ENCODE assay signal across 28 cellular contexts in the genomic region with DNA sequence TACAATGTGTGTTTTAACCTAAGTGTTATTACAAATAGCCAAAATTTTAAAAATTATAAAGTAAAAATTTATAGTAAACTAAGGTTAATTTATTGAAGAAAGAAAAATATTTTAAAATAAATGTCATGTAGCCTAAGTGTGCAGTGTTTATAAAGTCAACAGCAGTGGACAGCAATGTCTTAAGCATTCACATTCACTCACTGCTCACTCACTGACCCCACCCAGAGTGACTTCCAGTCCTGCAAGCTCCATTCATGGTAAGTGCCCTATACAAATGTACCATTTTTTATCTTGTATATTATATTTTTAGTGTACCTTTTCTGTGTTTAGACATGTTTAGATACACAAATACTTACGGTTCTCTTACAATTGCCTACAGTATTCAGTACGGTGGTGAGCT.
"Had no signal": no experiment of that assay in that cellular context is flagged by ENCODE, and none has a peak within 500 bp of the region (broad histone marks: within the 10 kb centered on the region; RNA-seq: fewer than 3 reads in every experiment).

No MANE protein-coding gene starts in this region.

- H3K9me3 Mint-ChIP-seq: activated CD4-positive, alpha-beta memory T cell treated with anti-CD3 and anti-CD28 coated beads for 36 hours; activated naive CD4-positive, alpha-beta T cell treated with anti-CD3 and anti-CD28 coated beads, Interleukin-2, amount 10 ng/mL, durations not matched to agents 7 days and 5 days; central memory CD8-positive, alpha-beta T cell; effector memory CD8-positive, alpha-beta T cell had no signal

- H3K27me3 ChIP-seq: ascending aorta, breast epithelium had no signal

- H3K27ac Mint-ChIP-seq: activated CD4-positive, alpha-beta memory T cell treated with anti-CD3 and anti-CD28 coated beads for 36 hours; activated CD4-positive, alpha-beta T cell treated with anti-CD3 and anti-CD28 coated beads for 36 hours; activated CD4-positive, alpha-beta T cell treated with anti-CD3 and anti-CD28 coated beads, Interleukin-2, amount 10 ng/mL, durations not matched to agents 24 days and 14 days; activated CD8-positive, alpha-beta memory T cell treated with anti-CD3 and anti-CD28 coated beads, Interleukin-2, amount 10 ng/mL, durations not matched to agents 7 days and 5 days; activated CD8-positive, alpha-beta T cell treated with anti-CD3 and anti-CD28 coated beads, Interleukin-2, amount 10 ng/mL, durations not matched to agents 7 days and 5 days; activated naive CD4-positive, alpha-beta T cell treated with anti-CD3 and anti-CD28 coated beads, Interleukin-2, amount 10 ng/mL, durations not matched to agents 7 days and 5 days; activated naive CD4-positive, alpha-beta T cell treated with anti-CD3 and anti-CD28 coated beads, Interleukin-2, amount 50 U/mL, for 72 hours; activated naive CD8-positive, alpha-beta T cell treated with anti-CD3 and anti-CD28 coated beads, Interleukin-2, amount 10 ng/mL, durations not matched to agents 7 days and 5 days; brain; effector memory CD8-positive, alpha-beta T cell had no signal

- H3K4me3 ChIP-seq: ascending aorta, breast epithelium had no signal

- H3K4me1 ChIP-seq: ascending aorta, breast epithelium had no signal

- FAIRE-seq: colon had no signal

- H3K27ac ChIP-seq: ascending aorta, breast epithelium, epithelial cell of prostate had no signal

- H3K4me1 Mint-ChIP-seq: activated CD4-positive, alpha-beta T cell treated with anti-CD3 and anti-CD28 coated beads, Interleukin-2, amount 10 ng/mL, durations not matched to agents 24 days and 14 days; activated CD8-positive, alpha-beta memory T cell treated with anti-CD3 and anti-CD28 coated beads, Interleukin-2, amount 10 ng/mL, durations not matched to agents 7 days and 5 days; activated naive CD4-positive, alpha-beta T cell treated with anti-CD3 and anti-CD28 coated beads, Interleukin-2, amount 10 ng/mL, durations not matched to agents 7 days and 5 days; activated naive CD8-positive, alpha-beta T cell treated with anti-CD3 and anti-CD28 coated beads, Interleukin-2, amount 10 ng/mL, durations not matched to agents 7 days and 5 days; brain; central memory CD8-positive, alpha-beta T cell had no signal

- DNase-seq: activated CD4-positive, alpha-beta memory T cell treated with anti-CD3 and anti-CD28 coated beads for 36 hours; activated CD4-positive, alpha-beta T cell treated with anti-CD3 and anti-CD28 coated beads for 36 hours; activated CD4-positive, alpha-beta T cell treated with anti-CD3 and anti-CD28 coated beads, Interleukin-2, amount 10 ng/mL, durations not matched to agents 24 days and 14 days; activated CD4-positive, CD25-positive, alpha-beta regulatory T cell; activated CD4-positive, CD25-positive, alpha-beta regulatory T cell treated with anti-CD3 and anti-CD28 coated beads, Interleukin-2, amount 50 U/mL, for 72 hours; activated CD8-positive, alpha-beta memory T cell treated with anti-CD3 and anti-CD28 coated beads, Interleukin-2, amount 10 ng/mL, durations not matched to agents 7 days and 5 days; activated CD8-positive, alpha-beta memory T cell treated with anti-CD3 and anti-CD28 coated beads, Interleukin-2, amount 50 U/mL, for 4 hours; activated CD8-positive, alpha-beta T cell treated with anti-CD3 and anti-CD28 coated beads, Interleukin-2, amount 10 ng/mL, durations not matched to agents 7 days and 5 days; activated gamma-delta T cell; activated naive CD4-positive, alpha-beta T cell; activated naive CD4-positive, alpha-beta T cell treated with anti-CD3 and anti-CD28 coated beads, Interleukin-2, amount 10 ng/mL, durations not matched to agents 7 days and 5 days; activated naive CD8-positive, alpha-beta T cell treated with anti-CD3 and anti-CD28 coated beads, Interleukin-2, amount 10 ng/mL, durations not matched to agents 7 days and 5 days; activated T-cell treated with anti-CD3 and anti-CD28 coated beads, Interleukin-2, amount 50 U/mL, for 1 hour; activated T-cell treated with anti-CD3 and anti-CD28 coated beads, Interleukin-2, amount 50 U/mL, for 48 hours; cortex of kidney; dermis blood vessel endothelial cell; effector CD4-positive, alpha-beta T cell; effector memory CD8-positive, alpha-beta T cell; foreskin melanocyte; head of caudate nucleus; T-helper 2 cell had no signal

- H3K36me3 ChIP-seq: ascending aorta, breast epithelium had no signal

- H3K4me3 Mint-ChIP-seq: activated CD4-positive, alpha-beta memory T cell treated with anti-CD3 and anti-CD28 coated beads for 36 hours; activated CD4-positive, alpha-beta T cell treated with anti-CD3 and anti-CD28 coated beads for 36 hours; activated CD4-positive, alpha-beta T cell treated with anti-CD3 and anti-CD28 coated beads, Interleukin-2, amount 10 ng/mL, durations not matched to agents 24 days and 14 days; activated CD8-positive, alpha-beta memory T cell treated with anti-CD3 and anti-CD28 coated beads, Interleukin-2, amount 10 ng/mL, durations not matched to agents 7 days and 5 days; activated CD8-positive, alpha-beta T cell treated with anti-CD3 and anti-CD28 coated beads, Interleukin-2, amount 10 ng/mL, durations not matched to agents 7 days and 5 days; activated naive CD4-positive, alpha-beta T cell treated with anti-CD3 and anti-CD28 coated beads, Interleukin-2, amount 10 ng/mL, durations not matched to agents 7 days and 5 days; activated naive CD8-positive, alpha-beta T cell treated with anti-CD3 and anti-CD28 coated beads, Interleukin-2, amount 10 ng/mL, durations not matched to agents 7 days and 5 days; brain; central memory CD8-positive, alpha-beta T cell; effector memory CD8-positive, alpha-beta T cell had no signal

- H3K36me3 Mint-ChIP-seq: activated CD4-positive, alpha-beta memory T cell treated with anti-CD3 and anti-CD28 coated beads for 36 hours; activated naive CD4-positive, alpha-beta T cell treated with anti-CD3 and anti-CD28 coated beads, Interleukin-2, amount 10 ng/mL, durations not matched to agents 7 days and 5 days; activated naive CD8-positive, alpha-beta T cell treated with anti-CD3 and anti-CD28 coated beads, Interleukin-2, amount 10 ng/mL, durations not matched to agents 7 days and 5 days; brain had no signal

- H3K9me3 ChIP-seq: ascending aorta, breast epithelium had no signal

- ATAC-seq: activated CD4-positive, alpha-beta T cell treated with anti-CD3 and anti-CD28 coated beads for 36 hours; activated CD8-positive, alpha-beta memory T cell treated with anti-CD3 and anti-CD28 coated beads, Interleukin-2, amount 10 ng/mL, durations not matched to agents 7 days and 5 days; activated CD8-positive, alpha-beta T cell treated with anti-CD3 and anti-CD28 coated beads, Interleukin-2, amount 10 ng/mL, durations not matched to agents 7 days and 5 days; activated naive CD4-positive, alpha-beta T cell treated with anti-CD3 and anti-CD28 coated beads, Interleukin-2, amount 50 U/mL, for 72 hours; effector memory CD8-positive, alpha-beta T cell had no signal
